8 cellular contexts compared by ENCODE assay signal in the genomic region with DNA sequence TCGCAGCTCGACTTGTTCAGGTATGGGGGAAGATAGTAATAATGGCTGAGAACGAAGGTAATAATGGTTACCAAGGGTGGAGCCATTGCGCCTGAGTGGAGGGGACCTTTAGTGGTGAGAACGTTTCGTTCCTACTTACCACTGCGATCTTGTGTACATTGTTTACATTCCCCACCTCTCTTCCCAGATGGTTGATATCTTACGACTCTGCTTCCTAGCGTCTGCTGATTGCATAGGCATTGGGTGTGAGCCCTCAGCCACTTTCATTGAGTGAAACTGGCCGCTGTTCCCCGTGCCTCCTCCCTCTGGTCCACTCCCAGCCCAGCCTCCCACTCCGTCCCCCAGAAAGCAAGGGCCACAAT. TPM values are rescaled to one million over a fixed set of nuclear protein-coding genes. Genes with fewer than 3 reads are reported as not detected.
DNase-seq lines count a peak whose midpoint lies in the region; ATAC-seq and TF ChIP-seq lines count a peak whose summit lies in the region.

No MANE protein-coding gene starts in this region.

- H3K27ac ChIP-seq in heart left ventricle (peak overlapping the region; percentile 55 to 91 (median 78)), WERI-Rb-1 (peak overlapping the region; percentile 98), gastroesophageal sphincter (peak overlapping the region; percentile 52 to 88 (median 84))

- no peaks in the 10 kb centered on the region for H3K9me3 ChIP-seq in heart left ventricle
- peaks cover 4% of the 10 kb centered on the region for H3K9me3 ChIP-seq in WERI-Rb-1 (ENCODE audit: severe bottlenecking)
- no peaks in the 10 kb centered on the region for H3K9me3 ChIP-seq in gastroesophageal sphincter

- H3K4me1 ChIP-seq in heart left ventricle (peaks cover 0 to 18% (median 5%) of the 10 kb centered on the region in 12 donors), gastroesophageal sphincter (peaks cover 0 to 24% (median 0%) of the 10 kb centered on the region in 3 donors)

- 1 to 43% (median 12%) methylated on average over 12 of the region's 12 CpGs for WGBS in heart left ventricle, 4 donors
- WGBS in gastroesophageal sphincter (ENCODE audit: low coverage in 1 of 2), 2 donors, result 60% methylated on average over 9 of the region's 12 CpGs; no CpG with 5 or more reads in 1 of the 2 donors

- H3K36me3 ChIP-seq in heart left ventricle (peaks cover 0 to 13% (median 5%) of the 10 kb centered on the region in 9 donors), WERI-Rb-1 (peaks cover 17% of the 10 kb centered on the region), gastroesophageal sphincter (peaks cover 0 to 5% of the 10 kb centered on the region in 2 donors)

- no peak for TF ChIP-seq EP300 in gastroesophageal sphincter (IDR thresholded peaks at IDR 0.05)

- H3K4me3 ChIP-seq in heart left ventricle (peak overlapping the region; percentile 49 to 90 (median 77)), WERI-Rb-1 (ENCODE audit: low read depth, low read length) (peak overlapping the region; percentile 87), gastroesophageal sphincter (peak overlapping the region; percentile 71 to 98), skeletal muscle cell (ENCODE audit: low read depth, low read length) (peak overlapping the region; percentile 66)

- intact Hi-C loops in heart left ventricle (cut with DNase I) (loop anchor here in 1 of 10 donors (10.0 kb wide), 1 partner anchor 151 kb away; the partner anchor contains the start of genes PDZD11 and RAB41), left ventricle myocardium superior (cut with micrococcal nuclease) (no loop called here)

- DNase-seq in heart left ventricle (no peak), left ventricle myocardium superior (no peak), WERI-Rb-1 (no peak), skeletal muscle cell (ENCODE audit: low read depth) (no peak), COR-L47 (lab: John Stamatoyannopoulos, UW) (no peak), HPDE6-E6E7 (ENCODE audit: extremely low spot score) (no peak)

- H3K27me3 ChIP-seq in heart left ventricle (no peaks in the 10 kb centered on the region), WERI-Rb-1 (ENCODE audit: insufficient read depth, low read depth, severe bottlenecking) (peaks cover 15% of the 10 kb centered on the region), gastroesophageal sphincter (no peaks in the 10 kb centered on the region)

- ATAC-seq in heart left ventricle, result peak in 1 of 4 donors; percentile 4
- no peak for ATAC-seq in left ventricle myocardium superior
- ATAC-seq in HG03135 (IDR thresholded peaks at IDR 0.05; ENCODE audit: unreplicated experiment), result peak; percentile 9
- ATAC-seq in gastroesophageal sphincter, result no peak

- TF ChIP-seq POLR2A in heart left ventricle (IDR thresholded peaks at IDR 0.05) (no peak), gastroesophageal sphincter (IDR thresholded peaks at IDR 0.05) (no peak)

- TF ChIP-seq CTCF in heart left ventricle (IDR thresholded peaks at IDR 0.05), result no peak
- TF ChIP-seq CTCF in WERI-Rb-1 (IDR thresholded peaks at IDR 0.05; ENCODE audit: low read depth, low read length), result no peak
- no peak for TF ChIP-seq CTCF in gastroesophageal sphincter (IDR thresholded peaks at IDR 0.05)

RNA-seq across cellular contexts. Expression of gene IGBP1, which starts 0.8 kb away (rescaled TPM):
- total RNA-seq in heart left ventricle (10 to 100 TPM; 36.4 to 52.7 (median 45.5) TPM), left ventricle myocardium superior (59.0 TPM), gastroesophageal sphincter (10 to 100 TPM; 46.6 to 74.0 (median 57.0) TPM)
- 10 to 100 TPM; 28.2 to 56.5 TPM for polyA plus RNA-seq in heart left ventricle

RNA-seq across cellular contexts. Expression of gene DGAT2L6, which starts 43.2 kb away (rescaled TPM):
- total RNA-seq in heart left ventricle, result not detected
- not detected for polyA plus RNA-seq in heart left ventricle
- total RNA-seq in left ventricle myocardium superior, result not detected
- not detected for total RNA-seq in gastroesophageal sphincter
